In genomic region chr9:6703898-6704639, GRCh38 we compare ENCODE assay signal across 9 cellular contexts. TPM values are rescaled to one million over a fixed set of nuclear protein-coding genes. Genes with fewer than 3 reads are reported as not detected.
A peak's percentile ranks its signal among the peaks of the same experiment; 100 is the strongest.
DNase-seq lines count a peak whose midpoint lies in the region; ATAC-seq lines count a peak whose summit lies in the region.
"Had no signal": no experiment of that assay in that cellular context is flagged by ENCODE, and none has a peak within 500 bp of the region (broad histone marks: within the 10 kb centered on the region; RNA-seq: fewer than 3 reads in every experiment).

No MANE protein-coding gene starts in this region.

- H4K20me1 ChIP-seq in BLaER1 = no peaks in the 10 kb centered on the region

- H3K36me3 Mint-ChIP-seq in naive B cell = peaks cover 0 to 7% of the 10 kb centered on the region in 2 donors

- H3K27ac Mint-ChIP-seq in naive B cell = peak overlapping the region; percentile 96 to 99 (median 98)

- H3K9me3 Mint-ChIP-seq in naive B cell = peaks cover 0 to 6% (median 3%) of the 10 kb centered on the region in 7 donors

- H3K27me3 Mint-ChIP-seq in naive B cell = no peaks in the 10 kb centered on the region

- H3K36me3 ChIP-seq in BLaER1 = 0 out of 2 replicates have a peak, but pooled peaks cover 4% of the 10 kb centered on the region

- H3K27ac ChIP-seq in BLaER1 = peak overlapping the region; percentile 87

- ATAC-seq in GM19397 (IDR thresholded peaks at IDR 0.05; ENCODE audit: unreplicated experiment) = peak; percentile 88
- peak; percentile 79 for ATAC-seq in HG03571 (IDR thresholded peaks at IDR 0.05; ENCODE audit: unreplicated experiment)
- peak; percentile 88 for ATAC-seq in esophagus mucosa
- ATAC-seq in naive B cell (ENCODE audit: low read depth in 2 of 2) = peak; percentile 80 to 81
- ATAC-seq: K562 had no signal

- no peaks in the 10 kb centered on the region for H3K27me3 ChIP-seq in BLaER1

- H3K9me3 ChIP-seq in BLaER1 = peaks cover 20% of the 10 kb centered on the region

- peak overlapping the region; percentile 86 to 100 (median 97) for H3K4me3 Mint-ChIP-seq in naive B cell

- H3K4me1 ChIP-seq in BLaER1 = peaks cover 51% of the 10 kb centered on the region

- DNase-seq in NOMO-1 treated with dmso at 0.1 percent for 144 hours (lab: John Stamatoyannopoulos, UW; ENCODE audit: unreplicated experiment) (peak; percentile 60), activated T-cell treated with anti-CD3 and anti-CD28 coated beads for 4 hours (peak; percentile 54), naive B cell (peak; percentile 88)
- DNase-seq in stimulated activated naive CD4-positive, alpha-beta T cell (lab: John Stamatoyannopoulos, UW) = peak; percentile 62 to 78 (median 72)

- peak overlapping the region; percentile 71 for H3K4me3 ChIP-seq in BLaER1
- H3K4me3 ChIP-seq: K562 had no signal

- H3K4me1 Mint-ChIP-seq in naive B cell = peaks cover 31 to 52% (median 44%) of the 10 kb centered on the region in 3 donors

- peak overlapping the region; percentile 89 for H3K4me2 ChIP-seq in BLaER1

- H3K9ac ChIP-seq in BLaER1 = peak overlapping the region; percentile 79

RNA-seq across cellular contexts. Expression of gene KDM4C, which starts 53.7 kb away (rescaled TPM):
- total RNA-seq in esophagus mucosa = 19.2 TPM
- polyA plus RNA-seq in naive B cell (ENCODE audit: low read depth in 6 of 6) = 10 to 100 TPM; 54.5 to 83.5 (median 68.2) TPM

RNA-seq across cellular contexts. Expression of gene GLDC, which starts 58.5 kb away (rescaled TPM):
- total RNA-seq in esophagus mucosa = 28.3 TPM
- polyA plus RNA-seq in naive B cell (ENCODE audit: low read depth in 6 of 6) = 1 to 10 TPM in 2 of 6 donors, under 1 TPM in 2, not detected in 2; 0.23 to 2.2 (median 1.2) TPM

Comparison
In these comparisons a context has a peak if more than half of its experiments do, and no peak if none do; other contexts are left out.
1. Peak in every context shown above with its lines: DNase-seq, ATAC-seq, H3K4me3 ChIP-seq and H3K27ac ChIP-seq.